Comparison of ENCODE assay signal across 8 cellular contexts in the genomic region with DNA sequence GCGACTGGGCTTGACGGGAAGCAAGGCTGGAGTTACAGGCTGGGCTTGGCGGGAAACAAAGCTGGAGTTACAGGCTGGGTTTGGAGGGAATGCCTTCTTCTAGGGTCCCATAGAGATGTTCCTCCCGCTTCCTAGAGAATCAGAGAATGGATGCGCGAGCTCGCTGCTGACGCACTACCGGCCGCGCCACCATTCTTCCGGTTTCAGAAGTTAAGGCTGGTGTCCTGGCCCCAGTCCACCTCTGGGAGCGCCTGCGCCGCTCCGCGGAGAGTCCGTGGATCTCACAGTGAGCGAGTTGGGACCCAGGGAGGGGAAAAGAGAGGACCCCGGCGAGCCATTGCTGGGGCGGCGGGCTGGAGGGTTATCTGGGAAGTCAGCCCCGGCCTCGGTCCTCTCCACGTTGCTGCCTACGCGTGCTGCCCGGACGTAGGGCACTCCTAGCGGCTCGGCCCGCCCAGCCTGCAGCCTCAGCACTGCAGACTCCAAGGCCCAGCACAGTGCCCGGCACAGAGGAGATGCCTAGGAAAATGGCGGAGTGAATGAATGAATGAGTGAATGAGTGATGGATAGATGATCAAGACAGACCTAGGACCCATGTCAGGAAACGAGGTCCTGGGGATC. TPM values are rescaled to one million over a fixed set of nuclear protein-coding genes. Genes with fewer than 3 reads are reported as not detected.
DNase-seq lines count a peak whose midpoint lies in the region; ATAC-seq, FAIRE-seq and TF ChIP-seq lines count a peak whose summit lies in the region.

ZNF502 (plus strand) TSS at position 206 of the 621 bp plus-strand sequence. CDS start 7,602 bp downstream, outside the sequence.

- H3K9ac ChIP-seq in iPS-15b (ENCODE audit: low read depth, low read length) (peak within 1 kb of the TSS; percentile 49), skeletal muscle satellite cell (ENCODE audit: low read depth, low read length) (peak within 1 kb of the TSS; percentile 83)

- no peaks in the 10 kb centered on the region for H3K27me3 ChIP-seq in CD4-positive, CD25-positive, alpha-beta regulatory T cell (ENCODE audit: control insufficient read depth, insufficient read depth, low read length)
- H3K27me3 ChIP-seq in bronchial epithelial cell (ENCODE audit: control insufficient read depth, insufficient read depth, low read length) (no peaks in the 10 kb centered on the region), iPS-15b (ENCODE audit: control insufficient read depth, insufficient read depth, low read length) (no peaks in the 10 kb centered on the region), skeletal muscle satellite cell (ENCODE audit: control insufficient read depth, insufficient read depth, low read length) (no peaks in the 10 kb centered on the region)

- peak; percentile 48 to 67 for ATAC-seq in CD4-positive, CD25-positive, alpha-beta regulatory T cell (ENCODE audit: low read depth in 2 of 2)
- ATAC-seq in activated B cell treated with CpG ODN at 0.5 μM for 24 hours (ENCODE audit: low read depth) (peak; percentile 93), GM18909 (IDR thresholded peaks at IDR 0.05; ENCODE audit: poor library complexity, unreplicated experiment) (no peak)

- POLR2A ChIA-PET in activated B cell treated with CpG ODN at 0.5 μM for 24 hours (lab: Charles Lee) = interaction anchor here (0.8 to 2.5 kb wide), 5 partner anchors 10 to 49 kb away, joined by 3 to 22 read pairs (median 5); partner anchors contain the start of genes KIAA1143, KIF15 and ZNF501

- H3K27me3 Mint-ChIP-seq in CD4-positive, CD25-positive, alpha-beta regulatory T cell = no peaks in the 10 kb centered on the region
- peaks cover 21% of the 10 kb centered on the region for H3K27me3 Mint-ChIP-seq in activated B cell treated with CpG ODN at 0.5 μM for 24 hours

- peak within 1 kb of the TSS; percentile 68 for H3K4me3 ChIP-seq in CD4-positive, CD25-positive, alpha-beta regulatory T cell (ENCODE audit: low read depth, low read length)
- peak within 1 kb of the TSS; percentile 62 for H3K4me3 ChIP-seq in LNCaP clone FGC (ENCODE audit: low read depth, low read length)
- peak within 1 kb of the TSS; percentile 67 for H3K4me3 ChIP-seq in bronchial epithelial cell (ENCODE audit: low read depth, low read length)
- peak within 1 kb of the TSS; percentile 76 for H3K4me3 ChIP-seq in iPS-15b (ENCODE audit: low read depth, low read length)
- peak within 1 kb of the TSS; percentile 83 for H3K4me3 ChIP-seq in skeletal muscle satellite cell (ENCODE audit: low read length)

- H3K4me1 Mint-ChIP-seq in CD4-positive, CD25-positive, alpha-beta regulatory T cell = peaks cover 0 to 15% (median 5%) of the 10 kb centered on the region in 4 donors
- peaks cover 13% of the 10 kb centered on the region for H3K4me1 Mint-ChIP-seq in activated B cell treated with CpG ODN at 0.5 μM for 24 hours

- H3K36me3 ChIP-seq in CD4-positive, CD25-positive, alpha-beta regulatory T cell (ENCODE audit: control insufficient read depth, insufficient read depth, low read length) = no peaks in the 10 kb centered on the region
- H3K36me3 ChIP-seq in bronchial epithelial cell (ENCODE audit: control insufficient read depth, insufficient read depth, low read length) = no peaks in the 10 kb centered on the region
- no peaks in the 10 kb centered on the region for H3K36me3 ChIP-seq in iPS-15b (ENCODE audit: control insufficient read depth, insufficient read depth, low read length)
- H3K36me3 ChIP-seq in skeletal muscle satellite cell (ENCODE audit: insufficient read depth, low read length) = peaks cover 4% of the 10 kb centered on the region

- no peak; the same call in 1 of the 2 replicates for TF ChIP-seq CTCF in LNCaP clone FGC (IDR thresholded peaks at IDR 0.05; ENCODE audit: control insufficient read depth, extremely low read depth, insufficient read depth)
- TF ChIP-seq CTCF in activated B cell treated with CpG ODN at 0.5 μM for 24 hours (IDR thresholded peaks at IDR 0.05) = no peak
- TF ChIP-seq CTCF in bronchial epithelial cell (IDR thresholded peaks at IDR 0.05; ENCODE audit: insufficient read depth, low read length, severe bottlenecking) = peak; percentile 50

- CTCF ChIA-PET in activated B cell treated with CpG ODN at 0.5 μM for 24 hours (lab: Charles Lee) = interaction anchor here (0.5 to 0.7 kb wide), 2 partner anchors 17 to 173 kb away, joined by 5 to 8 read pairs; partner anchors contain the start of gene ZNF501

- H3K4me2 ChIP-seq in skeletal muscle satellite cell (ENCODE audit: low read length) = peak within 1 kb of the TSS; percentile 86

- no peak for FAIRE-seq in bronchial epithelial cell (lab: Jason Lieb, UNC)

- peaks cover 5% of the 10 kb centered on the region for H3K4me1 ChIP-seq in CD4-positive, CD25-positive, alpha-beta regulatory T cell (ENCODE audit: control insufficient read depth, insufficient read depth, low read length, poor library complexity, severe bottlenecking)
- H3K4me1 ChIP-seq in iPS-15b (ENCODE audit: control insufficient read depth, insufficient read depth, low read length) (no peaks in the 10 kb centered on the region), skeletal muscle satellite cell (ENCODE audit: control insufficient read depth, insufficient read depth, low read length) (no peaks in the 10 kb centered on the region)

- peak; percentile 30 to 52 (median 48) for DNase-seq in CD4-positive, CD25-positive, alpha-beta regulatory T cell
- DNase-seq in LNCaP clone FGC (ENCODE audit: low read depth) (peak; percentile 51), activated B cell treated with CpG ODN at 0.5 μM for 24 hours (peak; percentile 48), bronchial epithelial cell (ENCODE audit: low read depth) (peak; percentile 70), DMS79 (lab: John Stamatoyannopoulos, UW) (no peak)

- H3K9me3 ChIP-seq in CD4-positive, CD25-positive, alpha-beta regulatory T cell (ENCODE audit: control insufficient read depth in 2 of 2, low read length in 2 of 2) = peaks cover 20 to 50% of the 10 kb centered on the region in 2 experiments
- H3K9me3 ChIP-seq in iPS-15b (ENCODE audit: control insufficient read depth, insufficient read depth, low read length) (no peaks in the 10 kb centered on the region), skeletal muscle satellite cell (replicated peaks; ENCODE audit: low read length) (peaks cover 11% of the 10 kb centered on the region)

- intact Hi-C loops in activated B cell treated with CpG ODN at 0.5 μM for 24 hours (cut with micrococcal nuclease) = loop anchor here (1.0 kb wide), 3 partner anchors 17 to 49 kb away; partner anchors contain the start of genes KIAA1143, KIF15 and ZNF501

- H3K27ac Mint-ChIP-seq in CD4-positive, CD25-positive, alpha-beta regulatory T cell = peak within 1 kb of the TSS; percentile 22 to 89 (median 67)
- peak within 1 kb of the TSS; percentile 50 for H3K27ac Mint-ChIP-seq in activated B cell treated with CpG ODN at 0.5 μM for 24 hours

- H3K27ac ChIP-seq in CD4-positive, CD25-positive, alpha-beta regulatory T cell (ENCODE audit: insufficient read depth, low read length, poor library complexity, severe bottlenecking) = no peak within 1 kb of the TSS

- H3K4me3 Mint-ChIP-seq in CD4-positive, CD25-positive, alpha-beta regulatory T cell = peak within 1 kb of the TSS; percentile 22 to 94 (median 92)
- H3K4me3 Mint-ChIP-seq in activated B cell treated with CpG ODN at 0.5 μM for 24 hours = peak within 1 kb of the TSS; percentile 90

- peaks cover 18% of the 10 kb centered on the region for H3K36me3 Mint-ChIP-seq in CD4-positive, CD25-positive, alpha-beta regulatory T cell
- peaks cover 39% of the 10 kb centered on the region for H3K36me3 Mint-ChIP-seq in activated B cell treated with CpG ODN at 0.5 μM for 24 hours (ENCODE audit: low read depth)

- H3K9me3 Mint-ChIP-seq in CD4-positive, CD25-positive, alpha-beta regulatory T cell = peaks cover 0 to 64% (median 26%) of the 10 kb centered on the region in 7 donors
- H3K9me3 Mint-ChIP-seq in activated B cell treated with CpG ODN at 0.5 μM for 24 hours = peaks cover 43% of the 10 kb centered on the region

RNA-seq across cellular contexts. Expression of gene ZNF502, which starts in this region (rescaled TPM):
- 0.94 TPM for total RNA-seq in CD4-positive, CD25-positive, alpha-beta regulatory T cell
- 1 to 10 TPM; 1.3 to 4.2 (median 1.8) TPM for polyA plus RNA-seq in CD4-positive, CD25-positive, alpha-beta regulatory T cell
- total RNA-seq in activated B cell treated with CpG ODN at 0.5 μM for 24 hours (5.0 and 6.5 TPM in 2 replicates), bronchial epithelial cell (4.4 and 5.8 TPM in 2 replicates)
- total RNA-seq in skeletal muscle satellite cell (2012; rRNA removed) = 3.9 and 4.8 TPM in 2 replicates
